ENCODE assay signal across 14 cellular contexts in the genomic region with DNA sequence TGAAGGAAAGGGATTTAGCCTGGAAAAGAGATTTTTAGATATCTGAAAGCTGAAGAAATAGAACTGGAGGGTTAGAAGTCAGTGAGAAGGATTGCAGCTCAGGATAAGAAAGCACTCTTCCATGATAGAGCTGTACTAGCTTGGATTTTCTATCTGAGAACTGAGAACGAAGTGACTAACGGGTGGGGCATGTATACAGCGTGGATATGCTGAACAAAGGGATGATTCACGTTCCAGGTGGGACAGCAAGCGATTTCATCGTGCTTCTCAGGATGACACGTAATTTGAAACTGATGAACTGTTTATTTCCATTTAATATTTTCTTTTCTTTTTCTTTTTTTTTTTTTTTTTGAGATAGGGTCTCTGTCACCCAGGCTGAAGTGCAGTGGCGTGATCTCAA. TPM values are rescaled to one million over a fixed set of nuclear protein-coding genes. Genes with fewer than 3 reads are reported as not detected.
DNase-seq lines count a peak whose midpoint lies in the region; ATAC-seq and TF ChIP-seq lines count a peak whose summit lies in the region.
"Had no signal": no experiment of that assay in that cellular context is flagged by ENCODE, and none has a peak within 500 bp of the region (broad histone marks: within the 10 kb centered on the region; RNA-seq: fewer than 3 reads in every experiment).

No MANE protein-coding gene starts in this region.

- H3K4me1 ChIP-seq in Caco-2: no peaks in the 10 kb centered on the region
- H3K4me1 ChIP-seq: uterus had no signal

- intact Hi-C loops in Caco-2 (cut with micrococcal nuclease; ENCODE audit: unreplicated experiment): no loop called here

- no peak overlapping the region for H3K4me3 Mint-ChIP-seq in Caco-2 (ENCODE audit: unreplicated experiment)

- no peaks in the 10 kb centered on the region for H3K9me3 Mint-ChIP-seq in Caco-2 (ENCODE audit: unreplicated experiment)

- BruUV-seq in Caco-2 (replicated peaks; lab: Mats Ljungman, UMichigan): no TSS peak

- ATAC-seq in GM18502 (IDR thresholded peaks at IDR 0.05; ENCODE audit: poor library complexity, unreplicated experiment): no peak

- peaks cover 17% of the 10 kb centered on the region for H3K27me3 Mint-ChIP-seq in Caco-2 (ENCODE audit: insufficient read depth, unreplicated experiment)

- POLR2A ChIA-PET in Caco-2 (lab: Charles Lee): no interaction called here

- no peaks in the 10 kb centered on the region for H3K36me3 ChIP-seq in Caco-2 (ENCODE audit: control insufficient read depth, insufficient read depth, low read length)
- H3K36me3 ChIP-seq: uterus had no signal

- no peaks in the 10 kb centered on the region for H3K27me3 ChIP-seq in Caco-2 (replicated peaks; ENCODE audit: control insufficient read depth, insufficient read depth, low read length)
- H3K27me3 ChIP-seq: hepatocyte, uterus had no signal

- no peaks in the 10 kb centered on the region for H3K4me1 Mint-ChIP-seq in Caco-2 (ENCODE audit: low read depth, unreplicated experiment)

- TF ChIP-seq CTCF in choroid plexus epithelial cell (conservative IDR thresholded peaks at IDR 0.05; ENCODE audit: low read depth, low read length): no peak
- no peak for TF ChIP-seq CTCF in Caco-2 (IDR thresholded peaks at IDR 0.05; ENCODE audit: insufficient read depth in 1 of 2, low read depth in 1 of 2, low read length in 1 of 2, severe bottlenecking in 1 of 2, unreplicated experiment in 1 of 2)

- no peaks in the 10 kb centered on the region for H3K9me3 ChIP-seq in Caco-2
- H3K9me3 ChIP-seq: uterus had no signal

- H3K36me3 Mint-ChIP-seq in Caco-2 (ENCODE audit: insufficient read depth, unreplicated experiment): no peaks in the 10 kb centered on the region

- H3K27ac Mint-ChIP-seq in Caco-2 (ENCODE audit: unreplicated experiment): no peak overlapping the region

- H3K4me3 ChIP-seq in choroid plexus epithelial cell (ENCODE audit: low read depth, low read length): no peak overlapping the region
- no peak overlapping the region for H3K4me3 ChIP-seq in Caco-2 (ENCODE audit: low read depth, low read length)
- H3K4me3 ChIP-seq: hepatocyte, uterus had no signal

- CTCF ChIA-PET in Caco-2 (lab: Charles Lee): interaction anchor here (1.3 kb wide), 1 partner anchor 75 kb away, joined by 3 read pairs; no protein-coding TSS in a partner anchor

- DNase-seq in 8988T (peak; percentile 56), AG20443 (ENCODE audit: low spot score) (peak; percentile 26), M059J (ENCODE audit: low read depth) (peak; percentile 50), choroid plexus epithelial cell (ENCODE audit: low read depth) (peak; percentile 16), T-helper 2 cell (no peak), Caco-2 (no peak)
- DNase-seq in activated CD8-positive, alpha-beta memory T cell treated with anti-CD3 and anti-CD28 coated beads, Interleukin-2, amount 50 U/mL, for 48 hours: no peak
- DNase-seq: GOT3, NCI-H1694 treated with DMSO at 0.1 percent for 48 hours, NCI-H69, Right ventricle myocardium superior, uterus had no signal

RNA-seq across cellular contexts. Expression of a gene that starts 53.0 kb away (rescaled TPM):
- 36.4 and 41.5 TPM in 2 replicates for total RNA-seq in M059J (2014; rRNA removed; shearing (Covaris generic))
- total RNA-seq in Caco-2 (2022): 1.2 and 1.5 TPM in 2 replicates

Comparison
In these comparisons a context has a peak if more than half of its experiments do, and no peak if none do; other contexts are left out.
1. DNase-seq: peak in 8988T (single experiment), AG20443 (single experiment), M059J (single experiment) and choroid plexus epithelial cell (single experiment); none in T-helper 2 cell (0 of 5), Caco-2 (0 of 2) and activated CD8-positive, alpha-beta memory T cell treated with anti-CD3 and anti-CD28 coated beads, Interleukin-2, amount 50 U/mL, for 48 hours (single experiment).
2. RNA of a gene that starts 53.0 kb away (total RNA-seq): 36.4 to 41.5 TPM in M059J; 1.2 to 1.5 TPM in Caco-2; every median in the first group is over 10 times any median in the second.